ENCODE assay signal across 1 cellular context in the genomic region with DNA sequence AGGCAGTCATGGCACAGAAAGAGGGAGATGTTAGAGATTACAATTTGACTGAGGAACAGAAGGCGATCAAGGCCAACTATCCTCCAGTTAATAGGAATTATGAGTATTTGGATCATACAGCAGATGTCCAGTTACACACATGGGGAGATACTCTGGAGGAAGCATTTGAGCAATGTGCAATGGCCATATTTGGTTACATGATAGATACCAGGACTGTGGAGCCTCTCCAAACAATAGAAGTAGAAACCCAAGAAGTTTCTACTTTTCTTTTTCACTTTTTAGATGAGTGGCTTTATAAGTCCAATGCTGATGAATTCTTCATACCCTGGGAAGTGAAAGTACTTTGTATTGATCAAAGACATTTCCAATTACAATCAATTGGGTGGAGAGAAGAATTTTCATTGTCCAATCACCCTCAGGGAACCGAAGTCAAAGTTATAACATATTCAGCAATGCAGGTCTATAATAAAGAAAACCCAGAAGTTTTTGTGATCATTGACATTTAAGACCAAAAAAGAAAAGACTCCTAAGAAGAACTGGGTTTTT.
TF ChIP-seq lines count a peak whose summit lies in the region.

No MANE protein-coding gene starts in this region.

TF ChIP-seq in GM12878, 131 proteins besides CTCF, POLR2A, EP300 and RAD21:
- no peak for TF ChIP-seq MLLT1 (IDR thresholded peaks at IDR 0.05)
- 0 out of 4 replicates have a peak, but pooled peaks have one; percentile 33 to 50 for TF ChIP-seq SRF (IDR thresholded peaks at IDR 0.05; ENCODE audit: low read depth in 2 of 2, low read length in 2 of 2)
- TF ChIP-seq CUX1 (IDR thresholded peaks at IDR 0.05; ENCODE audit: insufficient replicate concordance, low read depth, low read length) = peak; percentile 91
- no peak for TF ChIP-seq CHD4 (IDR thresholded peaks at IDR 0.05)
